12 cellular contexts compared by ENCODE assay signal in the genomic region with DNA sequence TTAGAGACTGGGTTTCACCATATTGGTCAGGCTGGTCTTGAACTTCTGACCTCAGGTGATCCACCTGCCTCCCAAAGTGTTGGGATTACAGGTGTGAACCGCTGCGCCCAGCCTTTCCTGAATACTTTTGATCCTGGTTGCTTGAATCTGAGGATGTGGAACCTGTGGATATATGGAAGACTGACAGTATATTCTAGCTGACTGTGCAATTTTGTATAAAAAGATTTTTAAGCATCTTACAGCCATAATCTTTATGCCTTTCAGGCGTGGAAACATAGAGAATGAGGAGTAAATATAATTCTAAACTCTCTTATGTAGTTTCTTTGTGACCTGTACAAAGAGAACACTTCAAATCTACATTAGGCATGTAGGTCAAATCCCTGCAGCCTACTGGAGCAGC. TPM values are rescaled to one million over a fixed set of nuclear protein-coding genes. Genes with fewer than 3 reads are reported as not detected.
DNase-seq lines count a peak whose midpoint lies in the region; ATAC-seq, FAIRE-seq and TF ChIP-seq lines count a peak whose summit lies in the region.
"Had no signal": no experiment of that assay in that cellular context is flagged by ENCODE, and none has a peak within 500 bp of the region (broad histone marks: within the 10 kb centered on the region; RNA-seq: fewer than 3 reads in every experiment).

No MANE protein-coding gene starts in this region.

- H2BK5ac ChIP-seq in H1 (ENCODE audit: low read depth, low read length), result no peak overlapping the region

- no peak overlapping the region for H3K14ac ChIP-seq in H1 (ENCODE audit: insufficient read length)

- H3K4ac ChIP-seq in H1 (replicated peaks; ENCODE audit: insufficient read length, low read depth, low read length), result no peak overlapping the region

- TF ChIP-seq CTCF in CD8-positive, alpha-beta T cell (IDR thresholded peaks at IDR 0.05), result no peak
- no peak for TF ChIP-seq CTCF in RWPE2 (IDR thresholded peaks at IDR 0.05; ENCODE audit: poor library complexity, severe bottlenecking)
- TF ChIP-seq CTCF in H1 (IDR thresholded peaks at IDR 0.05; ENCODE audit: control extremely low read depth in 1 of 3, insufficient read depth in 1 of 3, low read depth in 1 of 3, low read length in 3 of 3), result no peak
- no peak for TF ChIP-seq CTCF in smooth muscle cell (IDR thresholded peaks at IDR 0.05; ENCODE audit: borderline replicate concordance, insufficient read depth, poor library complexity, severe bottlenecking)
- no peak for TF ChIP-seq CTCF in GM13977 (IDR thresholded peaks at IDR 0.05; ENCODE audit: extremely low read depth, insufficient read depth, missing control alignments)

- H3K4me1 Mint-ChIP-seq in CD8-positive, alpha-beta T cell (ENCODE audit: low read depth), result peaks cover 98% of the 10 kb centered on the region

- no peak for TF ChIP-seq EP300 in H1 (IDR thresholded peaks at IDR 0.05; ENCODE audit: borderline replicate concordance in 1 of 2, low read depth in 2 of 2, low read length in 2 of 2)

- no peak for DNase-seq in CD8-positive, alpha-beta T cell
- DNase-seq in RWPE2 (ENCODE audit: low spot score) (no peak), H1 (ENCODE audit: low read depth in 1 of 2, low spot score in 2 of 2) (no peak), smooth muscle cell (lab: John Stamatoyannopoulos, UW; ENCODE audit: unreplicated experiment) (no peak), erythroblast (lab: John Stamatoyannopoulos, UW) (no peak), GOT3 (lab: John Stamatoyannopoulos, UW) (no peak), GM13977 (ENCODE audit: low spot score) (no peak)
- DNase-seq: COR-L47; cortex of kidney; HFFc6; PC-3; stimulated activated naive CD8-positive, alpha-beta T cell treated with anti-CD3 and anti-CD28 coated beads, Interleukin-15, Interleukin-2, amounts not matched to agents 100 U/mL and 50 U/mL, for 24 hours had no signal

- POLR2A ChIA-PET in CD8-positive, alpha-beta T cell (lab: Charles Lee), result interaction anchor here (0.7 to 12.0 kb wide), 5 partner anchors 11 to 265 kb away, joined by 3 to 122 read pairs (median 36); no protein-coding TSS in a partner anchor
- POLR2A ChIA-PET in H1 (lab: Charles Lee; ENCODE audit: partially characterized antibody), result no interaction called here

- H2AK5ac ChIP-seq in H1 (ENCODE audit: low read depth, low read length), result no peak overlapping the region

- no peak for ATAC-seq in CD8-positive, alpha-beta T cell
- no peak for ATAC-seq in RWPE2 (ENCODE audit: low read depth)
- ATAC-seq: PC-3 had no signal

- no peak overlapping the region for H3K56ac ChIP-seq in H1 (replicated peaks; ENCODE audit: insufficient read length, low read depth, low read length)

- no peak overlapping the region for H2BK12ac ChIP-seq in H1 (ENCODE audit: low read depth, low read length)

- no peaks in the 10 kb centered on the region for H3K27me3 Mint-ChIP-seq in CD8-positive, alpha-beta T cell (ENCODE audit: low read depth)

- H3K27ac ChIP-seq in CD8-positive, alpha-beta T cell (ENCODE audit: low read depth, low read length), result peak overlapping the region; percentile 14
- H3K27ac ChIP-seq in RWPE2 (ENCODE audit: poor library complexity, severe bottlenecking), result peak overlapping the region; percentile 100
- H3K27ac ChIP-seq in H1 (ENCODE audit: low read depth, low read length), result no peak overlapping the region
- peak overlapping the region; percentile 95 for H3K27ac ChIP-seq in smooth muscle cell (ENCODE audit: low read depth)

- no peak overlapping the region for H4K5ac ChIP-seq in H1 (ENCODE audit: insufficient read length, low read depth, low read length)

- peaks cover 0 to 86% of the 10 kb centered on the region in 2 experiments for H3K79me2 ChIP-seq in H1 (ENCODE audit: control insufficient read depth in 1 of 2, insufficient read depth in 2 of 2, low read length in 2 of 2)
- peaks cover 78% of the 10 kb centered on the region for H3K79me2 ChIP-seq in smooth muscle cell (ENCODE audit: low read depth)

- H3K36me3 Mint-ChIP-seq in CD8-positive, alpha-beta T cell, result peaks cover 46% of the 10 kb centered on the region

- no peak overlapping the region for H2BK20ac ChIP-seq in H1 (ENCODE audit: low read length)

- H3K23ac ChIP-seq in H1 (ENCODE audit: insufficient read length), result no peak overlapping the region

- WGBS in H1 (ENCODE audit: extremely low coverage in 1 of 2, insufficient coverage in 1 of 2, insufficient read length in 1 of 2, insufficient replicate concordance in 2 of 2, low coverage in 1 of 2, low lambda C conversion rate in 2 of 2, missing lambda C conversion rate in 1 of 2), 2 experiments, result 94% methylated on average over 3 of the region's 3 CpGs; no CpG with 5 or more reads in 1 of the 2 experiments
- 98% methylated on average over 3 of the region's 3 CpGs for WGBS in smooth muscle cell (ENCODE audit: low lambda C conversion rate)

- no peaks in the 10 kb centered on the region for H3K23me2 ChIP-seq in H1 (ENCODE audit: low read depth, low read length)

- no peak for TF ChIP-seq RAD21 in H1 (IDR thresholded peaks at IDR 0.05 in 1 of 2, conservative IDR thresholded peaks at IDR 0.05 in 1 of 2; ENCODE audit: low read depth in 2 of 2, low read length in 2 of 2)

- no peaks in the 10 kb centered on the region for H3K9me3 ChIP-seq in CD8-positive, alpha-beta T cell (ENCODE audit: low read length)
- no peaks in the 10 kb centered on the region for H3K9me3 ChIP-seq in RWPE2 (ENCODE audit: severe bottlenecking)
- H3K9me3 ChIP-seq in H1 (ENCODE audit: insufficient read depth in 2 of 2, low read depth in 1 of 2, low read length in 1 of 2), result no peaks in the 10 kb centered on the region
- H3K9me3 ChIP-seq in smooth muscle cell (replicated peaks; ENCODE audit: low read depth), result no peaks in the 10 kb centered on the region

- CTCF ChIA-PET in CD8-positive, alpha-beta T cell (lab: Charles Lee), result interaction anchor here (20.3 to 21.9 kb wide), 3 partner anchors 17 to 31 kb away, joined by 227 to 404 read pairs (median 312); partner anchors contain the start of gene TSPAN14
- CTCF ChIA-PET in H1 (lab: Charles Lee; ENCODE audit: partially characterized antibody), result interaction anchor here (23.4 to 38.4 kb wide), 2 partner anchors 19 to 36 kb away, joined by 456 to 1263 read pairs; partner anchors contain the start of gene TSPAN14

- H4K8ac ChIP-seq in H1 (ENCODE audit: extremely low read depth, insufficient read depth, low read length), result no peak overlapping the region

- peaks cover 92% of the 10 kb centered on the region for H3K4me1 ChIP-seq in CD8-positive, alpha-beta T cell (ENCODE audit: insufficient read depth, low read length)
- H3K4me1 ChIP-seq in RWPE2 (ENCODE audit: insufficient read depth, poor library complexity, severe bottlenecking), result peaks cover 83% of the 10 kb centered on the region
- H3K4me1 ChIP-seq in H1 (replicated peaks in 1 of 4; ENCODE audit: control insufficient read depth in 3 of 4, insufficient read depth in 4 of 4, low read length in 3 of 4), result peaks cover 14 to 39% (median 23%) of the 10 kb centered on the region in 4 experiments
- peaks cover 42% of the 10 kb centered on the region for H3K4me1 ChIP-seq in smooth muscle cell (ENCODE audit: low read depth)

- H4K20me1 ChIP-seq in H1 (replicated peaks in 1 of 2; ENCODE audit: control insufficient read depth in 1 of 2, insufficient read depth in 2 of 2, low read length in 2 of 2), result peaks cover 31 to 47% of the 10 kb centered on the region in 2 experiments
- H4K20me1 ChIP-seq in smooth muscle cell (ENCODE audit: low read depth), result peaks cover 64% of the 10 kb centered on the region

- peaks cover 8% of the 10 kb centered on the region for H3F3A ChIP-seq in smooth muscle cell (ENCODE audit: low read depth)

- H3K36me3 ChIP-seq in CD8-positive, alpha-beta T cell (ENCODE audit: insufficient read depth, low read length), result no peaks in the 10 kb centered on the region
- H3K36me3 ChIP-seq in RWPE2 (ENCODE audit: low read depth), result peaks cover 28% of the 10 kb centered on the region
- H3K36me3 ChIP-seq in H1 (ENCODE audit: control insufficient read depth in 2 of 4, insufficient read depth in 4 of 4, low read length in 3 of 4), result peaks cover 0 to 3% (median 0%) of the 10 kb centered on the region in 4 experiments; a peak in 2 of 8 replicates
- no peaks in the 10 kb centered on the region for H3K36me3 ChIP-seq in smooth muscle cell (ENCODE audit: low read depth)

- H3K79me1 ChIP-seq in H1 (ENCODE audit: low read depth, low read length), result peaks cover 16% of the 10 kb centered on the region

- TF ChIP-seq POLR2A in H1 (IDR thresholded peaks at IDR 0.05; ENCODE audit: control extremely low read depth in 1 of 2, low read depth in 2 of 2, low read length in 2 of 2), result no peak
- no peak for TF ChIP-seq POLR2A in erythroblast (IDR thresholded peaks at IDR 0.05; ENCODE audit: low read length)

- H3K9ac ChIP-seq in H1 (replicated peaks in 1 of 4; ENCODE audit: extremely low read depth in 1 of 4, low read depth in 3 of 4, low read length in 3 of 4), result no peak overlapping the region
- no peak overlapping the region for H3K9ac ChIP-seq in smooth muscle cell (ENCODE audit: low read depth)

- H3K4me2 ChIP-seq in H1 (ENCODE audit: insufficient read depth in 1 of 2, low read depth in 2 of 2, low read length in 2 of 2) (no peak overlapping the region), smooth muscle cell (no peak overlapping the region)

- no peak overlapping the region for H4K91ac ChIP-seq in H1 (replicated peaks; ENCODE audit: insufficient read length, low read length)

- no peak overlapping the region for H2BK15ac ChIP-seq in H1 (ENCODE audit: low read length)

- peak overlapping the region; percentile 60 for H3K4me3 Mint-ChIP-seq in CD8-positive, alpha-beta T cell
- H3K4me3 Mint-ChIP-seq: HFFc6 had no signal

- in situ Hi-C loops in GM13977 (cut with MboI; ENCODE audit: low pct_unique_long_range_greater_than_20kb, low sequenced_read_pairs, unreplicated experiment), result no loop called here

- H3K4me3 ChIP-seq in CD8-positive, alpha-beta T cell (ENCODE audit: low read depth, low read length), result peak overlapping the region; percentile 27
- H3K4me3 ChIP-seq in RWPE2 (ENCODE audit: severe bottlenecking) (no peak overlapping the region), H1 (ENCODE audit: extremely low read depth in 1 of 4, insufficient read depth in 2 of 4, low read depth in 3 of 4, low read length in 4 of 4) (no peak overlapping the region), smooth muscle cell (no peak overlapping the region)

- H3K27ac Mint-ChIP-seq in CD8-positive, alpha-beta T cell, result peak overlapping the region; percentile 97

- H2AFZ ChIP-seq in H1 (ENCODE audit: low read length), result no peak overlapping the region
- H2AFZ ChIP-seq in smooth muscle cell (ENCODE audit: low read depth), result no peak overlapping the region

- H2BK120ac ChIP-seq in H1 (replicated peaks; ENCODE audit: low read depth, low read length), result no peak overlapping the region

- no peaks in the 10 kb centered on the region for H3K9me3 Mint-ChIP-seq in CD8-positive, alpha-beta T cell
- H3K9me3 Mint-ChIP-seq: HFFc6 had no signal

- H3K27me3 ChIP-seq in CD8-positive, alpha-beta T cell (ENCODE audit: insufficient read depth, low read length), result no peaks in the 10 kb centered on the region
- no peaks in the 10 kb centered on the region for H3K27me3 ChIP-seq in RWPE2 (ENCODE audit: insufficient read depth, poor library complexity, severe bottlenecking)
- peaks cover 0 to 13% (median 6%) of the 10 kb centered on the region in 4 experiments; a peak in 4 of 7 replicates for H3K27me3 ChIP-seq in H1 (replicated peaks in 1 of 4; ENCODE audit: control insufficient read depth in 3 of 4, extremely low read depth in 1 of 4, insufficient read depth in 3 of 4, low read length in 3 of 4)
- no peaks in the 10 kb centered on the region for H3K27me3 ChIP-seq in smooth muscle cell (ENCODE audit: low read depth)

- no peak overlapping the region for H3K18ac ChIP-seq in H1 (ENCODE audit: extremely low read depth, low read length)

- intact Hi-C loops in CD8-positive, alpha-beta T cell (cut with DNase I, micrococcal nuclease), result loop anchor here in 1 of 2 experiments (2.0 kb wide), 1 partner anchor 15 kb away; the partner anchor contains the start of gene TSPAN14

- no peak for FAIRE-seq in H1 (lab: Jason Lieb, UNC)

RNA-seq across cellular contexts. Expression of gene TSPAN14, which starts 16.2 kb away (rescaled TPM):
- total RNA-seq in CD8-positive, alpha-beta T cell, result 10 to 100 TPM; 63.9 to 66.1 TPM
- total RNA-seq in H1 (2021; fragmentation: NEBNext Ultra II Directional; extraction: Animal tissue kit (Norgen Biotek cat#: 25700)), result 57.8 and 57.9 TPM in 2 replicates
- 47.4 and 54.7 TPM in 2 replicates for polyA plus RNA-seq in H1 (2011; rRNA removed)
- polyA plus RNA-seq in H1 (2011; cell fraction: cytosol; rRNA removed), result 38.1 TPM
- 50.9 TPM for polyA plus RNA-seq in H1 (2011; cell fraction: nucleus; rRNA removed)
- polyA plus RNA-seq in H1 (2012, experiment 1 of 2), result 43.5 to 60.8 TPM (median 54.3 TPM) in 4 replicates
- polyA plus RNA-seq in H1 (2012, experiment 2 of 2), result 45.7 TPM
- 39.1 TPM for polyA plus RNA-seq in H1 (2013, experiment 1 of 2)
- 41.9 TPM for polyA plus RNA-seq in H1 (2013, experiment 2 of 2)
- 35.5 and 41.7 TPM in 2 replicates for polyA minus RNA-seq in H1 (2011; rRNA and poly(A)+ RNA removed)
- polyA minus RNA-seq in H1 (2011; cell fraction: cytosol; rRNA and poly(A)+ RNA removed), result 29.9 TPM
- polyA minus RNA-seq in H1 (2011; cell fraction: nucleus; rRNA and poly(A)+ RNA removed), result 26.0 TPM
- total RNA-seq in smooth muscle cell, result 39.8 and 42.7 TPM in 2 replicates
- 46.3 and 82.5 TPM in 2 replicates for polyA plus RNA-seq in smooth muscle cell
- total RNA-seq: PC-3 had no signal
